Comparison of ENCODE assay signal across 2 cellular contexts in genomic region chr3:111904376-111905241, GRCh38.
TF ChIP-seq lines count a peak whose summit lies in the region.

No MANE protein-coding gene starts in this region.

TF ChIP-seq in A549, 52 proteins besides CTCF, POLR2A, EP300 and RAD21:
- no peak for TF ChIP-seq HDAC2 (IDR thresholded peaks at IDR 0.05)
- peak; percentile 49; the same call in 1 of the 2 replicates for TF ChIP-seq ATOH8 (CRISPR knock-in tag; IDR thresholded peaks at IDR 0.05; ENCODE audit: low read depth)
- no peak for TF ChIP-seq ESRRA (IDR thresholded peaks at IDR 0.05; ENCODE audit: borderline replicate concordance, low read length)
- no peak for TF ChIP-seq KDM5A (IDR thresholded peaks at IDR 0.05)
- peak; percentile 59; the same call in 1 of the 2 replicates for TF ChIP-seq MAX (IDR thresholded peaks at IDR 0.05)
- TF ChIP-seq ZC3H11A (IDR thresholded peaks at IDR 0.05), result no peak
- no peak for TF ChIP-seq CBX8 (IDR thresholded peaks at IDR 0.05)
- TF ChIP-seq RFX5 (IDR thresholded peaks at IDR 0.05), result no peak
- TF ChIP-seq HOXB5 (CRISPR knock-in tag; IDR thresholded peaks at IDR 0.05), result 0 out of 2 replicates have a peak, but pooled peaks have one; percentile 66
- TF ChIP-seq CEBPB (IDR thresholded peaks at IDR 0.05), result peak; percentile 99
- peak; percentile 55 for TF ChIP-seq HOXA7 (CRISPR knock-in tag; IDR thresholded peaks at IDR 0.05)
- TF ChIP-seq JUNB (IDR thresholded peaks at IDR 0.05), result peak; percentile 93
- TF ChIP-seq GATA3 (IDR thresholded peaks at IDR 0.05; ENCODE audit: borderline replicate concordance), result peak; percentile 88
- TF ChIP-seq FOSB (CRISPR knock-in tag; IDR thresholded peaks at IDR 0.05), result no peak
- peak; percentile 83 for TF ChIP-seq ZSCAN20 (CRISPR knock-in tag; IDR thresholded peaks at IDR 0.05)
- peak; percentile 90 to 95 for TF ChIP-seq JUN (IDR thresholded peaks at IDR 0.05)
- no peak for TF ChIP-seq ZFP36 (IDR thresholded peaks at IDR 0.05; ENCODE audit: borderline replicate concordance, partially characterized antibody)
- peak; percentile 30; the same call in 1 of the 3 replicates for TF ChIP-seq SMC3 (IDR thresholded peaks at IDR 0.05)
- TF ChIP-seq HES2 (IDR thresholded peaks at IDR 0.05), result peak; percentile 99
- TF ChIP-seq HEYL (CRISPR knock-in tag; IDR thresholded peaks at IDR 0.05), result peak; percentile 54; the same call in 1 of the 2 replicates
- TF ChIP-seq BCL3 (IDR thresholded peaks at IDR 0.05), result peak; percentile 90; the same call in 2 of the 3 replicates
- no peak for TF ChIP-seq KDM1A (IDR thresholded peaks at IDR 0.05; ENCODE audit: low read depth)
- TF ChIP-seq RCOR1 (IDR thresholded peaks at IDR 0.05; ENCODE audit: low read depth, low read length), result peak; percentile 92
- TF ChIP-seq ZNF302 (CRISPR knock-in tag; IDR thresholded peaks at IDR 0.05), result no peak
- TF ChIP-seq EHMT2 (IDR thresholded peaks at IDR 0.05; ENCODE audit: low read depth), result no peak
- no peak for TF ChIP-seq CBX2 (IDR thresholded peaks at IDR 0.05; ENCODE audit: borderline replicate concordance, low read depth)
- TF ChIP-seq SREBF2 (IDR thresholded peaks at IDR 0.05), result no peak
- no peak for TF ChIP-seq PHF8 (IDR thresholded peaks at IDR 0.05; ENCODE audit: borderline replicate concordance, low read depth)
- TF ChIP-seq NPAS2 (CRISPR knock-in tag; IDR thresholded peaks at IDR 0.05; ENCODE audit: borderline replicate concordance), result no peak
- no peak for TF ChIP-seq E2F6 (IDR thresholded peaks at IDR 0.05; ENCODE audit: borderline replicate concordance, low read depth)
- TF ChIP-seq FOSL2 (IDR thresholded peaks at IDR 0.05), result peak; percentile 91
- peak; percentile 98 for TF ChIP-seq FOSL2 (CRISPR knock-in tag; IDR thresholded peaks at IDR 0.05)
- peak; percentile 27 for TF ChIP-seq MAFK (IDR thresholded peaks at IDR 0.05; ENCODE audit: partially characterized antibody)
- TF ChIP-seq NFE2L2 (conservative IDR thresholded peaks at IDR 0.05; ENCODE audit: low read length), result peak; percentile 34; the same call in 1 of the 2 replicates

TF ChIP-seq in IMR-90, 13 proteins besides CTCF, POLR2A, EP300 and RAD21:
- TF ChIP-seq CHD1 (IDR thresholded peaks at IDR 0.05; ENCODE audit: low read depth, low read length) (peak; percentile 84; the same call in 1 of the 2 replicates), BHLHE40 (IDR thresholded peaks at IDR 0.05; ENCODE audit: low read depth, low read length) (peak; percentile 83), MAZ (IDR thresholded peaks at IDR 0.05; ENCODE audit: borderline replicate concordance, low read depth, low read length) (no peak), RCOR1 (IDR thresholded peaks at IDR 0.05; ENCODE audit: insufficient replicate concordance, low read length) (peak; percentile 96), NFE2L2 (IDR thresholded peaks at IDR 0.05; ENCODE audit: low read depth, low read length) (no peak), CEBPB (IDR thresholded peaks at IDR 0.05; ENCODE audit: low read depth, low read length) (peak; percentile 99), FOS (IDR thresholded peaks at IDR 0.05; ENCODE audit: low read depth, low read length) (peak; percentile 92), ELK1 (IDR thresholded peaks at IDR 0.05; ENCODE audit: borderline replicate concordance, low read depth, low read length) (no peak), MAFK (IDR thresholded peaks at IDR 0.05; ENCODE audit: low read depth, low read length) (peak; percentile 41; the same call in 1 of the 2 replicates), USF2 (IDR thresholded peaks at IDR 0.05; ENCODE audit: low read depth, low read length) (no peak)
